1 cellular context compared by ENCODE assay signal in genomic region chr17:68511671-68512246, GRCh38.
TF ChIP-seq lines count a peak whose summit lies in the region.

No MANE protein-coding gene starts in this region.

TF ChIP-seq in HepG2, 621 proteins besides CTCF, POLR2A, EP300 and RAD21 (continued from another document and continues in another):
- peak; percentile 65 for TF ChIP-seq PAXIP1 (CRISPR knock-in tag; conservative IDR thresholded peaks at IDR 0.05)
- peak; percentile 57; the same call in 1 of the 2 replicates for TF ChIP-seq KDM4B (CRISPR knock-in tag; IDR thresholded peaks at IDR 0.05)
- TF ChIP-seq ZNF550 (CRISPR knock-in tag; IDR thresholded peaks at IDR 0.05; ENCODE audit: borderline replicate concordance) = 0 out of 2 replicates have a peak, but pooled peaks have one; percentile 82
- TF ChIP-seq KDM5A (IDR thresholded peaks at IDR 0.05; ENCODE audit: borderline replicate concordance, low read length) = peak; percentile 73; the same call in 1 of the 2 replicates
- TF ChIP-seq ZNF607 (CRISPR knock-in tag; IDR thresholded peaks at IDR 0.05; ENCODE audit: borderline replicate concordance) = peak; percentile 74; the same call in 1 of the 2 replicates
- TF ChIP-seq HMG20A (CRISPR knock-in tag; IDR thresholded peaks at IDR 0.05; ENCODE audit: borderline replicate concordance) = no peak; the same call in 1 of the 2 replicates
- peak; percentile 43; the same call in 1 of the 2 replicates for TF ChIP-seq ZNF670 (CRISPR knock-in tag; IDR thresholded peaks at IDR 0.05; ENCODE audit: borderline replicate concordance)
- TF ChIP-seq ZNF678 (CRISPR knock-in tag; IDR thresholded peaks at IDR 0.05) = 0 out of 2 replicates have a peak, but pooled peaks have one; percentile 32
- TF ChIP-seq FOXC1 (CRISPR knock-in tag; IDR thresholded peaks at IDR 0.05; ENCODE audit: borderline replicate concordance) = peak; percentile 51
- peak; percentile 36; the same call in 1 of the 2 replicates for TF ChIP-seq POGZ (CRISPR knock-in tag; IDR thresholded peaks at IDR 0.05)
- TF ChIP-seq, protein P1, sequence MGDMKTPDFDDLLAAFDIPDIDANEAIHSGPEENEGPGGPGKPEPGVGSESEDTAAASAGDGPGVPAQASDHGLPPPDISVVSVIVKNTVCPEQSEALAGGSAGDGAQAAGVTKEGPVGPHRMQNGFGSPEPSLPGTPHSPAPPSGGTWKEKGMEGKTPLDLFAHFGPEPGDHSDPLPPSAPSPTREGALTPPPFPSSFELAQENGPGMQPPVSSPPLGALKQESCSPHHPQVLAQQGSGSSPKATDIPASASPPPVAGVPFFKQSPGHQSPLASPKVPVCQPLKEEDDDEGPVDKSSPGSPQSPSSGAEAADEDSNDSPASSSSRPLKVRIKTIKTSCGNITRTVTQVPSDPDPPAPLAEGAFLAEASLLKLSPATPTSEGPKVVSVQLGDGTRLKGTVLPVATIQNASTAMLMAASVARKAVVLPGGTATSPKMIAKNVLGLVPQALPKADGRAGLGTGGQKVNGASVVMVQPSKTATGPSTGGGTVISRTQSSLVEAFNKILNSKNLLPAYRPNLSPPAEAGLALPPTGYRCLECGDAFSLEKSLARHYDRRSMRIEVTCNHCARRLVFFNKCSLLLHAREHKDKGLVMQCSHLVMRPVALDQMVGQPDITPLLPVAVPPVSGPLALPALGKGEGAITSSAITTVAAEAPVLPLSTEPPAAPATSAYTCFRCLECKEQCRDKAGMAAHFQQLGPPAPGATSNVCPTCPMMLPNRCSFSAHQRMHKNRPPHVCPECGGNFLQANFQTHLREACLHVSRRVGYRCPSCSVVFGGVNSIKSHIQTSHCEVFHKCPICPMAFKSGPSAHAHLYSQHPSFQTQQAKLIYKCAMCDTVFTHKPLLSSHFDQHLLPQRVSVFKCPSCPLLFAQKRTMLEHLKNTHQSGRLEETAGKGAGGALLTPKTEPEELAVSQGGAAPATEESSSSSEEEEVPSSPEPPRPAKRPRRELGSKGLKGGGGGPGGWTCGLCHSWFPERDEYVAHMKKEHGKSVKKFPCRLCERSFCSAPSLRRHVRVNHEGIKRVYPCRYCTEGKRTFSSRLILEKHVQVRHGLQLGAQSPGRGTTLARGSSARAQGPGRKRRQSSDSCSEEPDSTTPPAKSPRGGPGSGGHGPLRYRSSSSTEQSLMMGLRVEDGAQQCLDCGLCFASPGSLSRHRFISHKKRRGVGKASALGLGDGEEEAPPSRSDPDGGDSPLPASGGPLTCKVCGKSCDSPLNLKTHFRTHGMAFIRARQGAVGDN (CRISPR knock-in tag; IDR thresholded peaks at IDR 0.05) = peak; percentile 93
- TF ChIP-seq, protein P2, sequence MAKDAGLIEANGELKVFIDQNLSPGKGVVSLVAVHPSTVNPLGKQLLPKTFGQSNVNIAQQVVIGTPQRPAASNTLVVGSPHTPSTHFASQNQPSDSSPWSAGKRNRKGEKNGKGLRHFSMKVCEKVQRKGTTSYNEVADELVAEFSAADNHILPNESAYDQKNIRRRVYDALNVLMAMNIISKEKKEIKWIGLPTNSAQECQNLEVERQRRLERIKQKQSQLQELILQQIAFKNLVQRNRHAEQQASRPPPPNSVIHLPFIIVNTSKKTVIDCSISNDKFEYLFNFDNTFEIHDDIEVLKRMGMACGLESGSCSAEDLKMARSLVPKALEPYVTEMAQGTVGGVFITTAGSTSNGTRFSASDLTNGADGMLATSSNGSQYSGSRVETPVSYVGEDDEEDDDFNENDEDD (CRISPR knock-in tag; IDR thresholded peaks at IDR 0.05; ENCODE audit: borderline replicate concordance) = peak; percentile 89
- TF ChIP-seq ZFX (CRISPR knock-in tag; IDR thresholded peaks at IDR 0.05; ENCODE audit: low read depth) = peak; percentile 66
- no peak for TF ChIP-seq NFE2L2 (IDR thresholded peaks at IDR 0.05; ENCODE audit: low read length)
- peak; percentile 49 for TF ChIP-seq ARNT2 (CRISPR knock-in tag; IDR thresholded peaks at IDR 0.05; ENCODE audit: low read depth)
- TF ChIP-seq SIN3A (IDR thresholded peaks at IDR 0.05; ENCODE audit: borderline replicate concordance, low read depth, low read length) = 0 out of 2 replicates have a peak, but pooled peaks have one; percentile 45
- peak; percentile 60 for TF ChIP-seq GATAD2A (CRISPR knock-in tag; IDR thresholded peaks at IDR 0.05)
- 0 out of 2 replicates have a peak, but pooled peaks have one; percentile 60 for TF ChIP-seq NKX3-1 (CRISPR knock-in tag; IDR thresholded peaks at IDR 0.05)
- TF ChIP-seq SMC3 (IDR thresholded peaks at IDR 0.05; ENCODE audit: low read length) = no peak
- TF ChIP-seq ZNF556 (CRISPR knock-in tag; IDR thresholded peaks at IDR 0.05; ENCODE audit: borderline replicate concordance) = peak; percentile 94
- no peak for TF ChIP-seq ZBTB8A (CRISPR knock-in tag; IDR thresholded peaks at IDR 0.05; ENCODE audit: borderline replicate concordance, low read depth)
- TF ChIP-seq KLF13 (CRISPR knock-in tag; IDR thresholded peaks at IDR 0.05) = peak; percentile 26; the same call in 1 of the 2 replicates
- TF ChIP-seq KDM3A (CRISPR knock-in tag; IDR thresholded peaks at IDR 0.05; ENCODE audit: low read depth) = peak; percentile 15
- peak; percentile 46 for TF ChIP-seq ZNF18 (CRISPR knock-in tag; IDR thresholded peaks at IDR 0.05; ENCODE audit: insufficient replicate concordance)
- TF ChIP-seq ZNF44 (CRISPR knock-in tag; IDR thresholded peaks at IDR 0.05) = 0 out of 2 replicates have a peak, but pooled peaks have one; percentile 65
- TF ChIP-seq ZKSCAN1 (IDR thresholded peaks at IDR 0.05; ENCODE audit: low read length) = no peak
- peak; percentile 59; the same call in 1 of the 2 replicates for TF ChIP-seq ZNF281 (CRISPR knock-in tag; IDR thresholded peaks at IDR 0.05; ENCODE audit: borderline replicate concordance)
- 0 out of 2 replicates have a peak, but pooled peaks have one; percentile 39 for TF ChIP-seq ERF (CRISPR knock-in tag; IDR thresholded peaks at IDR 0.05)
- TF ChIP-seq ATF1 (CRISPR knock-in tag; IDR thresholded peaks at IDR 0.05) = no peak
- 0 out of 2 replicates have a peak, but pooled peaks have one; percentile 72 for TF ChIP-seq MED1 (CRISPR knock-in tag; IDR thresholded peaks at IDR 0.05)
- TF ChIP-seq KAT8 (CRISPR knock-in tag; IDR thresholded peaks at IDR 0.05) = no peak
- peak; percentile 85; the same call in 1 of the 2 replicates for TF ChIP-seq REL (CRISPR knock-in tag; conservative IDR thresholded peaks at IDR 0.05)
- TF ChIP-seq PAX8 (CRISPR knock-in tag; IDR thresholded peaks at IDR 0.05; ENCODE audit: borderline replicate concordance) = 0 out of 2 replicates have a peak, but pooled peaks have one; percentile 95
- peak; percentile 94 for TF ChIP-seq HOXA9 (CRISPR knock-in tag; IDR thresholded peaks at IDR 0.05; ENCODE audit: borderline replicate concordance)
- TF ChIP-seq THYN1 (CRISPR knock-in tag; IDR thresholded peaks at IDR 0.05; ENCODE audit: borderline replicate concordance, low read depth) = no peak
- TF ChIP-seq ZNF451 (CRISPR knock-in tag; IDR thresholded peaks at IDR 0.05) = peak; percentile 82
- TF ChIP-seq ZNF710 (CRISPR knock-in tag; IDR thresholded peaks at IDR 0.05; ENCODE audit: borderline replicate concordance) = peak; percentile 70; the same call in 1 of the 2 replicates
- peak; percentile 36; the same call in 1 of the 2 replicates for TF ChIP-seq ZNF460 (CRISPR knock-in tag; IDR thresholded peaks at IDR 0.05; ENCODE audit: borderline replicate concordance)
- peak; percentile 59; the same call in 1 of the 2 replicates for TF ChIP-seq HIVEP1 (CRISPR knock-in tag; IDR thresholded peaks at IDR 0.05)
